In the genomic region with DNA sequence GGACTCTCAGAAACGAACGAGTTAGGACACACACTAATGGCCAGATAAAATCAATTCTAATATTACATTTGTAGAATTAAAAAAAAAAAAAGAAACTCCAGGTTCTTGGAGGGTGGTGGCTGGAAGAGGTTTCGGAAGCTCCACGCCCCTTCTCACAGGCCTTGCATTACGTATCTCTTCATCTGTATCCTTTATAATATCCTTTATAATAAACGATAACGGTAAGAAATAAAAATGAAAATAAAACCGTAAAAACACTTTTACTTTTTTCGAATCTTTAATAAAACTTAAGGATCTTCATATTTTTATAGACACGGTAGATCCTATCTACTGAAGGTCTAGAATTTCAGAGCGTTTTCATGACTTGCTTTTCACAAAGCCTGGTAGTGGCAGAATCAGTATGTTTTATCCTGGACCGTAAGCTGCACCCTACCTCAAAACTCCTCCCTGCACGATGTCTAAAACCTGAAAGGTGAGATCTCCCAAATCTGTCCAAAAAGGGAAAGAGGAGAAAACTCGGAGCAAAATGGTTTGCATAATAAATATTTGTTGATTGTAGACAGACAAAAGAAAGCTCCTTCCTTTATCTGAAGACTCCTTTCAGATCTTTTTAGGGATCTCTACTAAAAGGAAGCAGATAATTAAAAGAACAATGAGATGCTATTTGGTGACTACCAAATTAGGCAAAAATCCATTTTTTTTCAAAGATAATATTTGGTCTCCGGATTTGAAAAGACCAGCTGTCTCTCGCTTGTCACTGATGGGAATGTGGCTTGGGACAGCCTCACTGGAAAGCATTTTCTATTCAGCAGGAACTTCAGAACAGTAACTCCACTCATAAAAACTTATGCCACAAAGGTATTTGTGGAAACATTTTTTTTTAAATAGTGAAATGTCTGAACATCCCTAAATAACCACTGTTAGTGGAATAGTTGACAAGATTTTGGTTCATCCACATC, we compare ENCODE assay signal across 9 cellular contexts. TPM values are rescaled to one million over a fixed set of nuclear protein-coding genes. Genes with fewer than 3 reads are reported as not detected.
DNase-seq lines count a peak whose midpoint lies in the region; ATAC-seq lines count a peak whose summit lies in the region.
"Had no signal": no experiment of that assay in that cellular context is flagged by ENCODE, and none has a peak within 500 bp of the region (broad histone marks: within the 10 kb centered on the region; RNA-seq: fewer than 3 reads in every experiment).

No MANE protein-coding gene starts in this region.

- H3K9me3 Mint-ChIP-seq in IgD-negative memory B cell: peaks cover 0 to 3% (median 0%) of the 10 kb centered on the region in 3 donors
- no peaks in the 10 kb centered on the region for H3K9me3 Mint-ChIP-seq in dendritic cell treated with granulocyte-macrophage colony-stimulating factor and Interleukin-4, amounts not matched to agents 40 ng/mL and 50 ng/mL, for 4 days

- H3K27me3 ChIP-seq in neuron (ENCODE audit: insufficient read depth, low read length): peaks cover 17% of the 10 kb centered on the region

- H3K4me1 ChIP-seq in neuron (ENCODE audit: insufficient read depth, low read length): peaks cover 31% of the 10 kb centered on the region

- peaks cover 6% of the 10 kb centered on the region for H3K36me3 ChIP-seq in neuron (ENCODE audit: insufficient read depth, low read length)

- H2AFZ ChIP-seq in neuron (ENCODE audit: low read depth, low read length): peak overlapping the region; percentile 30

- ATAC-seq in HG03442 (IDR thresholded peaks at IDR 0.05; ENCODE audit: unreplicated experiment): no peak

- peak overlapping the region; percentile 88 for H3K4me3 ChIP-seq in neuron (ENCODE audit: low read length)
- H3K4me3 ChIP-seq: mucosa of descending colon had no signal

- H3K27ac Mint-ChIP-seq in IgD-negative memory B cell: peak overlapping the region; percentile 99 to 100 (median 100)
- H3K27ac Mint-ChIP-seq in dendritic cell treated with granulocyte-macrophage colony-stimulating factor and Interleukin-4, amounts not matched to agents 40 ng/mL and 50 ng/mL, for 4 days: peak overlapping the region; percentile 90

- peaks cover 13% of the 10 kb centered on the region for H3K36me3 Mint-ChIP-seq in IgD-negative memory B cell
- peaks cover 20% of the 10 kb centered on the region for H3K36me3 Mint-ChIP-seq in dendritic cell treated with granulocyte-macrophage colony-stimulating factor and Interleukin-4, amounts not matched to agents 40 ng/mL and 50 ng/mL, for 4 days (ENCODE audit: low read depth)

- peaks cover 32 to 46% (median 44%) of the 10 kb centered on the region in 3 donors for H3K4me1 Mint-ChIP-seq in IgD-negative memory B cell
- H3K4me1 Mint-ChIP-seq in dendritic cell treated with granulocyte-macrophage colony-stimulating factor and Interleukin-4, amounts not matched to agents 40 ng/mL and 50 ng/mL, for 4 days (ENCODE audit: low read depth): peaks cover 35% of the 10 kb centered on the region

- no peaks in the 10 kb centered on the region for H3K9me3 ChIP-seq in neuron (ENCODE audit: low read length)
- H3K9me3 ChIP-seq: mucosa of descending colon had no signal

- intact Hi-C loops in dendritic cell treated with granulocyte-macrophage colony-stimulating factor and Interleukin-4, amounts not matched to agents 40 ng/mL and 50 ng/mL, for 4 days (cut with micrococcal nuclease): loop anchor here (5.0 to 10.0 kb wide), 6 partner anchors 87 to 257 kb away; no protein-coding TSS in a partner anchor

- H3K4me3 Mint-ChIP-seq in IgD-negative memory B cell: peak overlapping the region; percentile 96 to 99 (median 98)
- peak overlapping the region; percentile 95 for H3K4me3 Mint-ChIP-seq in dendritic cell treated with granulocyte-macrophage colony-stimulating factor and Interleukin-4, amounts not matched to agents 40 ng/mL and 50 ng/mL, for 4 days

- DNase-seq in COR-L47 (lab: John Stamatoyannopoulos, UW) (peak; percentile 27), retina (no peak), GF-D8 (lab: John Stamatoyannopoulos, UW) (no peak), NCI-H2107 (lab: John Stamatoyannopoulos, UW) (no peak)

- no peaks in the 10 kb centered on the region for H3K27me3 Mint-ChIP-seq in IgD-negative memory B cell
- no peaks in the 10 kb centered on the region for H3K27me3 Mint-ChIP-seq in dendritic cell treated with granulocyte-macrophage colony-stimulating factor and Interleukin-4, amounts not matched to agents 40 ng/mL and 50 ng/mL, for 4 days

RNA-seq across cellular contexts. Expression of a gene that starts 2.0 kb away (rescaled TPM):
- polyA plus RNA-seq in IgD-negative memory B cell: 862 TPM
